8 cellular contexts compared by ENCODE assay signal in genomic region chr6:149750136-149750609, GRCh38. TPM values are rescaled to one million over a fixed set of nuclear protein-coding genes. Genes with fewer than 3 reads are reported as not detected.
A peak's percentile ranks its signal among the peaks of the same experiment; 100 is the strongest.
DNase-seq lines count a peak whose midpoint lies in the region; ATAC-seq and TF ChIP-seq lines count a peak whose summit lies in the region.

No MANE protein-coding gene starts in this region.

- H3K4me1 ChIP-seq in HUES64 (ENCODE audit: insufficient read depth, low read length) = no peaks in the 10 kb centered on the region; the same call in 1 of the 2 replicates

- no peaks in the 10 kb centered on the region for H3K9me3 ChIP-seq in HUES64 (ENCODE audit: insufficient read depth, low read depth, low read length)

- WGBS in HUES64 = under 1% methylated on average over 25 of the region's 25 CpGs

- no peaks in the 10 kb centered on the region for H3K36me3 Mint-ChIP-seq in type B pancreatic cell

- H3K9ac ChIP-seq in HUES64 (ENCODE audit: low read depth, low read length) = peak overlapping the region; percentile 92

- H3K27ac ChIP-seq in HUES64 (ENCODE audit: low read depth, low read length) = peak overlapping the region; percentile 84; the same call in 1 of the 2 replicates

- ATAC-seq in GM21528 (IDR thresholded peaks at IDR 0.05; ENCODE audit: low FRiP score, unreplicated experiment) (peak; percentile 45), omental fat pad (ENCODE audit: low FRiP score) (peak; percentile 33)

- H3K4me3 Mint-ChIP-seq in type B pancreatic cell = peak overlapping the region; percentile 94

- no peak for TF ChIP-seq CTCF in omental fat pad (IDR thresholded peaks at IDR 0.05)
- TF ChIP-seq CTCF in type B pancreatic cell (conservative IDR thresholded peaks at IDR 0.05) = no peak

- H3K4me3 ChIP-seq in HUES64 (ENCODE audit: low read length) = peak overlapping the region; percentile 99

- H3K9me3 Mint-ChIP-seq in type B pancreatic cell = no peaks in the 10 kb centered on the region

- no peaks in the 10 kb centered on the region for H3K27me3 ChIP-seq in HUES64 (ENCODE audit: insufficient read depth, low read length)

- DNase-seq in DMS 273 treated with DMSO at 0.1 percent for 48 hours (lab: John Stamatoyannopoulos, UW) (peak; percentile 35), RKO (ENCODE audit: low spot score) (peak; percentile 70), activated gamma-delta T cell (lab: John Stamatoyannopoulos, UW) (peak; percentile 45), foreskin melanocyte (peak; percentile 25), omental fat pad (ENCODE audit: low spot score) (no peak), type B pancreatic cell (ENCODE audit: extremely low spot score, unreplicated experiment) (peak; percentile 75)

- no peaks in the 10 kb centered on the region for H3K36me3 ChIP-seq in HUES64 (ENCODE audit: insufficient read depth, low read length)

- peaks cover 17% of the 10 kb centered on the region for H3K4me1 Mint-ChIP-seq in type B pancreatic cell (ENCODE audit: unreplicated experiment)

- peak overlapping the region; percentile 88 for H3K27ac Mint-ChIP-seq in type B pancreatic cell

- no peaks in the 10 kb centered on the region for H3K27me3 Mint-ChIP-seq in type B pancreatic cell

RNA-seq across cellular contexts. Expression of gene PCMT1, which starts 0.6 kb away (rescaled TPM):
- polyA plus RNA-seq in HUES64 (2013, experiment 1 of 2) = 84.4 TPM
- 80.0 TPM for polyA plus RNA-seq in HUES64 (2013, experiment 2 of 2)
- total RNA-seq in omental fat pad (100 to 1,000 TPM in 2 of 4 donors, 10 to 100 TPM in 2; 89.7 to 108 (median 102) TPM), type B pancreatic cell (ENCODE audit: low replicate concordance) (61.2 and 65.6 TPM in 2 replicates)

RNA-seq across cellular contexts. Expression of gene NUP43, which starts 3.8 kb away (rescaled TPM):
- polyA plus RNA-seq in HUES64 (2013, experiment 1 of 2) = 32.6 TPM
- polyA plus RNA-seq in HUES64 (2013, experiment 2 of 2) = 32.5 TPM
- total RNA-seq in omental fat pad = 10 to 100 TPM; 10.5 to 22.7 (median 12.9) TPM
- total RNA-seq in type B pancreatic cell (ENCODE audit: low replicate concordance) = 35.3 and 55.8 TPM in 2 replicates

RNA-seq across cellular contexts. Expression of gene LATS1, which starts 32.3 kb away (rescaled TPM):
- 10.6 TPM for polyA plus RNA-seq in HUES64 (2013, experiment 1 of 2)
- 11.8 TPM for polyA plus RNA-seq in HUES64 (2013, experiment 2 of 2)
- total RNA-seq in omental fat pad (10 to 100 TPM; 18.8 to 39.2 (median 26.3) TPM), type B pancreatic cell (ENCODE audit: low replicate concordance) (31.0 and 33.3 TPM in 2 replicates)
